Comparison of ENCODE assay signal across 8 cellular contexts in genomic region chr20:25065625-25066338, GRCh38. TPM values are rescaled to one million over a fixed set of nuclear protein-coding genes. Genes with fewer than 3 reads are reported as not detected.
A peak's percentile ranks its signal among the peaks of the same experiment; 100 is the strongest.
DNase-seq lines count a peak whose midpoint lies in the region; ATAC-seq and TF ChIP-seq lines count a peak whose summit lies in the region.

No MANE protein-coding gene starts in this region.

- TF ChIP-seq CTCF in neural cell (IDR thresholded peaks at IDR 0.05; ENCODE audit: poor library complexity, severe bottlenecking) (peak; percentile 51), tibial artery (IDR thresholded peaks at IDR 0.05) (peak; percentile 81 to 95)

- H3K36me3 ChIP-seq in neural cell (ENCODE audit: insufficient read depth, low read length) (no peaks in the 10 kb centered on the region), tibial artery (no peaks in the 10 kb centered on the region)

- H3K4me3 ChIP-seq in neural cell (ENCODE audit: low read length) (no peak overlapping the region), tibial artery (no peak overlapping the region)

- H3F3A ChIP-seq in neural cell (ENCODE audit: insufficient read depth, low read length, poor library complexity, severe bottlenecking), result no peaks in the 10 kb centered on the region

- no peaks in the 10 kb centered on the region for H3K9me2 ChIP-seq in neural cell (ENCODE audit: insufficient read depth, low read length)

- H3K79me2 ChIP-seq in neural cell (replicated peaks; ENCODE audit: insufficient read depth, low read length), result no peaks in the 10 kb centered on the region

- intact Hi-C loops in tibial artery (cut with DNase I; ENCODE audit: low total_unique reads), result loop anchor here (1.0 to 10.0 kb wide), 2 partner anchors 72 to 329 kb away; partner anchors contain the start of gene ABHD12

- peaks cover 39% of the 10 kb centered on the region for H3K27me3 ChIP-seq in neural cell (ENCODE audit: insufficient read depth, low read depth, low read length)
- peaks cover 0 to 27% of the 10 kb centered on the region in 2 donors for H3K27me3 ChIP-seq in tibial artery

- H3K9me3 ChIP-seq in neural cell (ENCODE audit: low read length) (no peaks in the 10 kb centered on the region), tibial artery (no peaks in the 10 kb centered on the region)

- DNase-seq in NOMO-1 (lab: John Stamatoyannopoulos, UW; ENCODE audit: unreplicated experiment in 2 of 2) (peak; percentile 22 to 50), NOMO-1 treated with dmso at 0.1 percent for 144 hours (lab: John Stamatoyannopoulos, UW; ENCODE audit: unreplicated experiment) (no peak), NCI-H460 (ENCODE audit: extremely low read depth, low read depth) (peak; percentile 43), activated T-cell treated with anti-CD3 and anti-CD28 coated beads for 4 hours (peak; percentile 59), fibroblast of gingiva (ENCODE audit: low read depth) (peak; percentile 53), tibial artery (peak; percentile 58 to 77)

- H2AFZ ChIP-seq in neural cell (ENCODE audit: low read depth, low read length), result no peak overlapping the region

- H3K9ac ChIP-seq in neural cell (ENCODE audit: low read length), result no peak overlapping the region

- TF ChIP-seq RAD21 in neural cell (conservative IDR thresholded peaks at IDR 0.05), result peak; percentile 52

- H4K20me1 ChIP-seq in neural cell (ENCODE audit: insufficient read depth), result no peaks in the 10 kb centered on the region

- ATAC-seq in HG02678 (IDR thresholded peaks at IDR 0.05; ENCODE audit: unreplicated experiment), result peak; percentile 80

- H3K27ac ChIP-seq in neural cell (ENCODE audit: low read length) (no peak overlapping the region), tibial artery (no peak overlapping the region)

- peaks cover 0 to 4% (median 0%) of the 10 kb centered on the region in 4 donors for H3K4me1 ChIP-seq in tibial artery

- TF ChIP-seq EP300 in neural cell (conservative IDR thresholded peaks at IDR 0.05; ENCODE audit: poor library complexity, severe bottlenecking), result no peak

- H3K4me2 ChIP-seq in neural cell (ENCODE audit: low read length), result no peak overlapping the region

TF ChIP-seq in neural cell, 6 proteins besides CTCF, POLR2A, EP300 and RAD21:
- no peak for TF ChIP-seq REST (IDR thresholded peaks at IDR 0.05; ENCODE audit: borderline replicate concordance)
- peak; percentile 55 for TF ChIP-seq SMC3 (conservative IDR thresholded peaks at IDR 0.05; ENCODE audit: poor library complexity)

RNA-seq across cellular contexts. Expression of gene ACSS1, which starts 7.8 kb away (rescaled TPM):
- total RNA-seq in NCI-H460 (2014; rRNA removed; shearing (Covaris generic)), result 1.4 and 2.8 TPM in 2 replicates
- polyA plus RNA-seq in NCI-H460 (2014; cell fraction: nucleus; rRNA removed), result 4.3 and 4.7 TPM in 2 replicates
- polyA plus RNA-seq in neural cell, result 0.14 TPM in 1 of 2 replicates, not detected in the other
- polyA minus RNA-seq in neural cell, result not detected in 2 replicates

RNA-seq across cellular contexts. Expression of gene VSX1, which starts 16.2 kb away (rescaled TPM):
- not detected in 2 replicates for total RNA-seq in NCI-H460 (2014; rRNA removed; shearing (Covaris generic))
- not detected in 2 replicates for polyA plus RNA-seq in NCI-H460 (2014; cell fraction: nucleus; rRNA removed)
- polyA plus RNA-seq in neural cell, result not detected in 2 replicates
- not detected in 2 replicates for polyA minus RNA-seq in neural cell
